8 cellular contexts compared by ENCODE assay signal in genomic region chr9:92147030-92147853, GRCh38. TPM values are rescaled to one million over a fixed set of nuclear protein-coding genes. Genes with fewer than 3 reads are reported as not detected.
DNase-seq lines count a peak whose midpoint lies in the region; ATAC-seq and TF ChIP-seq lines count a peak whose summit lies in the region.

No MANE protein-coding gene starts in this region.

- H3K4me1 ChIP-seq in right cardiac atrium (ENCODE audit: control insufficient read depth, insufficient read depth, low read length), result no peaks in the 10 kb centered on the region

- H3K4me3 Mint-ChIP-seq in activated CD8-positive, alpha-beta T cell treated with anti-CD3 and anti-CD28 coated beads for 36 hours, result peak overlapping the region; percentile 30

- intact Hi-C loops in activated CD8-positive, alpha-beta T cell treated with anti-CD3 and anti-CD28 coated beads for 36 hours (cut with micrococcal nuclease), result no loop called here
- intact Hi-C loops in right cardiac atrium (cut with DNase I), result no loop called here

- no peaks in the 10 kb centered on the region for H3K4me1 Mint-ChIP-seq in activated CD8-positive, alpha-beta T cell treated with anti-CD3 and anti-CD28 coated beads for 36 hours (ENCODE audit: low read depth)

- no peak overlapping the region for H3K27ac ChIP-seq in right cardiac atrium (ENCODE audit: low read length)

- POLR2A ChIA-PET in activated CD8-positive, alpha-beta T cell treated with anti-CD3 and anti-CD28 coated beads for 36 hours (lab: Charles Lee), result interaction anchor here (0.6 kb wide), 2 partner anchors 32 to 569 kb away, joined by 3 to 6 read pairs; no protein-coding TSS in a partner anchor

- WGBS in right cardiac atrium, result 19% methylated on average over 21 of the region's 21 CpGs

- no peak for TF ChIP-seq CTCF in activated CD8-positive, alpha-beta T cell treated with anti-CD3 and anti-CD28 coated beads for 36 hours (IDR thresholded peaks at IDR 0.05)

- DNase-seq in DMS79 (lab: John Stamatoyannopoulos, UW) (peak; percentile 52), MV-4-11 (lab: John Stamatoyannopoulos, UW) (peak; percentile 85), right cardiac atrium (peak in 2 of 3 donors; percentile 66 to 70), smooth muscle cell of the brain vasculature (ENCODE audit: low read depth, low spot score) (peak; percentile 62), cerebellar nuclear complex (lab: John Stamatoyannopoulos, UW) (no peak)
- peak; percentile 37 for DNase-seq in activated CD8-positive, alpha-beta T cell treated with anti-CD3 and anti-CD28 coated beads for 36 hours

- CTCF ChIA-PET in activated CD8-positive, alpha-beta T cell treated with anti-CD3 and anti-CD28 coated beads for 36 hours (lab: Charles Lee), result interaction anchor here (1.3 to 5.2 kb wide), 2 partner anchors 8 to 13 kb away, joined by 3 to 54 read pairs; no protein-coding TSS in a partner anchor

- H3K9me3 Mint-ChIP-seq in activated CD8-positive, alpha-beta T cell treated with anti-CD3 and anti-CD28 coated beads for 36 hours, result no peaks in the 10 kb centered on the region

- H3K4me3 ChIP-seq in right cardiac atrium (ENCODE audit: low read length), result no peak overlapping the region

- no peaks in the 10 kb centered on the region for H3K27me3 ChIP-seq in right cardiac atrium (ENCODE audit: control insufficient read depth, insufficient read depth)

- H3K27ac Mint-ChIP-seq in activated CD8-positive, alpha-beta T cell treated with anti-CD3 and anti-CD28 coated beads for 36 hours, result no peak overlapping the region

- H3K36me3 Mint-ChIP-seq in activated CD8-positive, alpha-beta T cell treated with anti-CD3 and anti-CD28 coated beads for 36 hours (ENCODE audit: low read depth), result no peaks in the 10 kb centered on the region

- H3K27me3 Mint-ChIP-seq in activated CD8-positive, alpha-beta T cell treated with anti-CD3 and anti-CD28 coated beads for 36 hours, result peaks cover 30% of the 10 kb centered on the region

- H3K9me3 ChIP-seq in right cardiac atrium (ENCODE audit: control insufficient read depth, low read length), result no peaks in the 10 kb centered on the region

- ATAC-seq in GM21619 (IDR thresholded peaks at IDR 0.05; ENCODE audit: unreplicated experiment) (peak; percentile 84), right cardiac atrium (peak; percentile 74 to 91), HG03469 (IDR thresholded peaks at IDR 0.05; ENCODE audit: unreplicated experiment) (no peak)
- ATAC-seq in activated CD8-positive, alpha-beta T cell treated with anti-CD3 and anti-CD28 coated beads for 36 hours, result peak; percentile 76

RNA-seq across cellular contexts. Expression of gene SPTLC1, which starts 32.0 kb away (rescaled TPM):
- total RNA-seq in activated CD8-positive, alpha-beta T cell treated with anti-CD3 and anti-CD28 coated beads for 36 hours, result 10 to 100 TPM; 39.6 to 39.8 TPM
- 10 to 100 TPM; 31.5 to 33.6 (median 32.8) TPM for total RNA-seq in right cardiac atrium
- 21.1 TPM for polyA plus RNA-seq in right cardiac atrium

Comparison
In these comparisons a context has a peak if more than half of its experiments do, and no peak if none do; other contexts are left out.
1. DNase-seq: peak in DMS79 (single experiment), MV-4-11 (single experiment), activated CD8-positive, alpha-beta T cell treated with anti-CD3 and anti-CD28 coated beads for 36 hours (single experiment), right cardiac atrium (2 of 3) and smooth muscle cell of the brain vasculature (single experiment); none in cerebellar nuclear complex (0 of 2).